Comparison of ENCODE assay signal across 16 cellular contexts in the genomic region with DNA sequence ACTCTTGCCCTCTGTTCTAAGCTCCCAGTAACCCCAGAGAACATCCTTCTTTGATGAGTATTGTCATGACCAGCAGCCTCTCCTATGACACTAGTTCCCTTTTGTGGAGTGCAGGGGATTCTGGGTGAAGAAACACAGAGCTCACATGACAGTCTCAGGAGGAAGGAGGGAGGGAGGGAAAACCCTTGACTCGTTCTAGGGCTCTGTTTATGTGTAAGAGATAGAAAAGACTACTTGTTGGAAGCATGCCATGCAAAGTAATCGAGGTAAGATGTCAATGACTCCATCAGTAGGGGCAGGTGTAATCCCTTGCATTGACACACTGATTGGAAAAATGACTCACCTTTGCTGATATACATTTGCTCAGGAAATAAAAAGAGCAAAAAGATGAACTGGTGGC.
DNase-seq lines count a peak whose midpoint lies in the region; ATAC-seq, FAIRE-seq and TF ChIP-seq lines count a peak whose summit lies in the region.
"Had no signal": no experiment of that assay in that cellular context is flagged by ENCODE, and none has a peak within 500 bp of the region (broad histone marks: within the 10 kb centered on the region; RNA-seq: fewer than 3 reads in every experiment).

No MANE protein-coding gene starts in this region.

- no peak overlapping the region for H3K4me3 ChIP-seq in GM12865 (ENCODE audit: low read depth, low read length)
- no peak overlapping the region for H3K4me3 ChIP-seq in PC-3 (ENCODE audit: low read length)
- H3K4me3 ChIP-seq: tibial artery had no signal

- TF ChIP-seq CTCF in GM12865 (IDR thresholded peaks at IDR 0.05; ENCODE audit: insufficient read depth, low read depth, low read length, missing control alignments) (no peak), PC-3 (conservative IDR thresholded peaks at IDR 0.05; ENCODE audit: low read depth, low read length) (no peak), D721Med (IDR thresholded peaks at IDR 0.05; ENCODE audit: insufficient read depth, missing control alignments) (no peak)

- no peaks in the 10 kb centered on the region for H3K9me2 ChIP-seq in PC-3 (replicated peaks; ENCODE audit: low read length)

- intact Hi-C loops in PC-3 (cut with micrococcal nuclease) = no loop called here

- no peak for FAIRE-seq in D721Med (lab: Jason Lieb, UNC)
- FAIRE-seq: small intestine had no signal

- no peaks in the 10 kb centered on the region for H3K9me3 ChIP-seq in PC-3 (ENCODE audit: low read length)
- H3K9me3 ChIP-seq: tibial artery had no signal

- no peak overlapping the region for H3K27ac ChIP-seq in PC-3 (ENCODE audit: low read length)
- H3K27ac ChIP-seq: tibial artery had no signal

- no peaks in the 10 kb centered on the region for H3K27me3 ChIP-seq in PC-3 (ENCODE audit: low read length)
- H3K27me3 ChIP-seq: tibial artery had no signal

- no peaks in the 10 kb centered on the region for H3F3A ChIP-seq in PC-3 (ENCODE audit: low read length, unreplicated experiment)

- H3K9ac ChIP-seq in PC-3 (ENCODE audit: low read length) = no peak overlapping the region

- POLR2A ChIA-PET in PC-3 (lab: Charles Lee; ENCODE audit: unreplicated experiment) = no interaction called here

- CTCF ChIA-PET in PC-3 (lab: Charles Lee) = no interaction called here

- BruUV-seq in PC-3 (replicated peaks; lab: Mats Ljungman, UMichigan) = no TSS peak

- H3K4me2 ChIP-seq in PC-3 (ENCODE audit: low read length) = no peak overlapping the region

- no peaks in the 10 kb centered on the region for H3K79me2 ChIP-seq in PC-3 (ENCODE audit: low read length)

- H4K20me1 ChIP-seq in PC-3 (ENCODE audit: low read length) = no peaks in the 10 kb centered on the region

- ATAC-seq in GM21786 (IDR thresholded peaks at IDR 0.05; ENCODE audit: unreplicated experiment) = peak; percentile 56
- no peak for ATAC-seq in PC-3
- no peak for ATAC-seq in GM21576 (IDR thresholded peaks at IDR 0.05; ENCODE audit: unreplicated experiment)
- ATAC-seq: WTC11 had no signal

- peaks cover 10% of the 10 kb centered on the region; the same call in 1 of the 2 replicates for H3K4me1 ChIP-seq in PC-3 (ENCODE audit: insufficient read depth, low read length)
- H3K4me1 ChIP-seq: tibial artery had no signal

- no peak overlapping the region for H2AFZ ChIP-seq in PC-3 (ENCODE audit: low read length)

- no peaks in the 10 kb centered on the region for H3K36me3 ChIP-seq in PC-3 (ENCODE audit: low read depth, low read length)
- H3K36me3 ChIP-seq: tibial artery had no signal

- DNase-seq in GM12865 (ENCODE audit: low read depth) (peak; percentile 16), PC-3 (peak; percentile 14), medulla oblongata (ENCODE audit: extremely low spot score) (peak; percentile 59), GM19238 (ENCODE audit: insufficient read length, low spot score) (no peak), D721Med (ENCODE audit: insufficient read length, low spot score) (no peak)
- no peak for DNase-seq in stimulated activated CD4-positive, alpha-beta T cell treated with anti-CD3 and anti-CD28 coated beads, Interleukin-12 subunit alpha, Interleukin-12 subunit beta, amount 100 ng/mL, for 4 hours
- DNase-seq: CD4-positive, alpha-beta memory T cell; endodermal cell; NCI-H1417 treated with DMSO at 0.1 percent for 48 hours; NCI-H69; SHP77 treated with DMSO at 0.1 percent for 48 hours; small intestine had no signal

Comparison
In these comparisons a context has a peak if more than half of its experiments do, and no peak if none do; other contexts are left out.
1. DNase-seq: peak in GM12865 (single experiment), PC-3 (single experiment) and medulla oblongata (single experiment); none in GM19238 (single experiment), D721Med (single experiment) and stimulated activated CD4-positive, alpha-beta T cell treated with anti-CD3 and anti-CD28 coated beads, Interleukin-12 subunit alpha, Interleukin-12 subunit beta, amount 100 ng/mL, for 4 hours (single experiment).